Comparison of ENCODE assay signal across 19 cellular contexts in genomic region chr12:106132175-106133135, GRCh38. TPM values are rescaled to one million over a fixed set of nuclear protein-coding genes. Genes with fewer than 3 reads are reported as not detected.
A peak's percentile ranks its signal among the peaks of the same experiment; 100 is the strongest.
DNase-seq lines count a peak whose midpoint lies in the region; ATAC-seq and TF ChIP-seq lines count a peak whose summit lies in the region.
"Had no signal": no experiment of that assay in that cellular context is flagged by ENCODE, and none has a peak within 500 bp of the region (broad histone marks: within the 10 kb centered on the region; RNA-seq: fewer than 3 reads in every experiment).

No MANE protein-coding gene starts in this region.

- intact Hi-C loops in lower lobe of right lung (cut with DNase I) = no loop called here
- intact Hi-C loops in tibial artery (cut with DNase I; ENCODE audit: low total_unique reads) = loop anchor here (10.0 kb wide), 2 partner anchors 108 to 318 kb away; no protein-coding TSS in a partner anchor
- intact Hi-C loops in body of pancreas (cut with DNase I) = loop anchor here (10.0 kb wide), 1 partner anchor 708 kb away; no protein-coding TSS in a partner anchor

- no peaks in the 10 kb centered on the region for H3K27me3 ChIP-seq in SK-N-SH (ENCODE audit: insufficient read depth)
- no peaks in the 10 kb centered on the region for H3K27me3 ChIP-seq in brain microvascular endothelial cell (replicated peaks)
- peaks cover 22% of the 10 kb centered on the region for H3K27me3 ChIP-seq in lower lobe of right lung (ENCODE audit: low read depth)
- no peaks in the 10 kb centered on the region for H3K27me3 ChIP-seq in tibial artery
- no peaks in the 10 kb centered on the region for H3K27me3 ChIP-seq in body of pancreas

- H3K4me2 ChIP-seq in SK-N-SH = peak overlapping the region; percentile 65

- H4K20me1 ChIP-seq in SK-N-SH (ENCODE audit: insufficient read depth) = peaks cover 64% of the 10 kb centered on the region

- no peaks in the 10 kb centered on the region for H3K9me3 ChIP-seq in SK-N-SH
- H3K9me3 ChIP-seq in lower lobe of right lung = no peaks in the 10 kb centered on the region
- H3K9me3 ChIP-seq in tibial artery = no peaks in the 10 kb centered on the region
- no peaks in the 10 kb centered on the region for H3K9me3 ChIP-seq in body of pancreas
- H3K9me3 ChIP-seq: stomach had no signal

- no peak for TF ChIP-seq POLR2A in body of pancreas (IDR thresholded peaks at IDR 0.05)

- H3K4me1 ChIP-seq in SK-N-SH (ENCODE audit: control insufficient read depth in 1 of 2, insufficient read depth in 2 of 2, low read depth in 1 of 2, low read length in 1 of 2) (peaks cover 19 to 22% of the 10 kb centered on the region in 2 experiments), lower lobe of right lung (peaks cover 54% of the 10 kb centered on the region), tibial artery (peaks cover 0 to 91% (median 65%) of the 10 kb centered on the region in 4 donors), body of pancreas (peaks cover 37% of the 10 kb centered on the region)

- H3K9me2 ChIP-seq in SK-N-SH = no peaks in the 10 kb centered on the region

- H3K36me3 ChIP-seq in SK-N-SH (replicated peaks in 1 of 2; ENCODE audit: control insufficient read depth in 1 of 2, insufficient read depth in 2 of 2, low read length in 1 of 2) = peaks cover 0 to 2% of the 10 kb centered on the region in 2 experiments
- H3K36me3 ChIP-seq in brain microvascular endothelial cell (replicated peaks) = no peaks in the 10 kb centered on the region
- no peaks in the 10 kb centered on the region for H3K36me3 ChIP-seq in lower lobe of right lung
- no peaks in the 10 kb centered on the region for H3K36me3 ChIP-seq in tibial artery
- H3K36me3 ChIP-seq in body of pancreas (replicated peaks in 1 of 2; ENCODE audit: insufficient read depth in 1 of 2, low read depth in 2 of 2) = no peaks in the 10 kb centered on the region
- H3K36me3 ChIP-seq: stomach had no signal

- H3K27ac ChIP-seq in SK-N-SH (ENCODE audit: low read depth in 2 of 2, low read length in 1 of 2) (peak overlapping the region; percentile 24 to 47; a peak in 3 of 4 replicates), brain microvascular endothelial cell (peak overlapping the region; percentile 5), lower lobe of right lung (peak overlapping the region; percentile 13), tibial artery (peak overlapping the region; percentile 98 to 99), body of pancreas (peak overlapping the region in 1 of 4 donors; percentile 14)
- H3K27ac ChIP-seq: 22Rv1, VCaP had no signal

- POLR2A ChIA-PET in SK-N-SH (lab: Yijun Ruan, JAX) = no interaction called here

- H3K79me2 ChIP-seq in SK-N-SH (ENCODE audit: insufficient read depth) = peaks cover 100% of the 10 kb centered on the region

- CTCF ChIA-PET in SK-N-SH (lab: Yijun Ruan, JAX) = interaction anchor here (0.9 to 6.0 kb wide), 3 partner anchors 426 to 712 kb away, joined by 3 to 72 read pairs (median 8); no protein-coding TSS in a partner anchor

- no peak for DNase-seq in SK-N-SH
- no peak for DNase-seq in brain microvascular endothelial cell
- no peak for DNase-seq in lower lobe of right lung
- no peak for DNase-seq in tibial artery
- no peak for DNase-seq in SKM-1 treated with dmso at 0.1 percent for 144 hours (lab: John Stamatoyannopoulos, UW; ENCODE audit: unreplicated experiment)
- DNase-seq in H4 (ENCODE audit: low spot score) = no peak
- DNase-seq in body of pancreas = no peak
- DNase-seq: activated CD8-positive, alpha-beta T cell treated with anti-CD3 and anti-CD28 coated beads, Interleukin-2, amount 10 ng/mL, durations not matched to agents 7 days and 5 days; amygdala; CD4-positive, CD25-positive, alpha-beta regulatory T cell; Kasumi-1; NCI-H1930; NCI-H524; stomach; T-cell had no signal

- no peak overlapping the region for H3K4me3 ChIP-seq in SK-N-SH (ENCODE audit: low read depth in 2 of 2, low read length in 1 of 2)
- H3K4me3 ChIP-seq in brain microvascular endothelial cell (ENCODE audit: low read depth, low read length) = no peak overlapping the region
- no peak overlapping the region for H3K4me3 ChIP-seq in lower lobe of right lung
- no peak overlapping the region for H3K4me3 ChIP-seq in tibial artery
- no peak overlapping the region for H3K4me3 ChIP-seq in body of pancreas
- H3K4me3 ChIP-seq: stomach had no signal

- peaks cover 7% of the 10 kb centered on the region for H3F3A ChIP-seq in SK-N-SH (replicated peaks; ENCODE audit: insufficient read depth)

- H2AFZ ChIP-seq in SK-N-SH (ENCODE audit: low read depth) = no peak overlapping the region

- ATAC-seq in SK-N-SH treated with all-trans-retinoic acid at 6 μM for 48 hours (no peak), lower lobe of right lung (no peak), body of pancreas (no peak)
- ATAC-seq: activated CD8-positive, alpha-beta T cell treated with anti-CD3 and anti-CD28 coated beads, Interleukin-2, amount 10 ng/mL, durations not matched to agents 7 days and 5 days; activated T-helper 17 cell treated with anti-CD3 and anti-CD28 coated beads, Interleukin-2, amount 50 U/mL, for 72 hours; T-cell had no signal

- H3K9ac ChIP-seq in SK-N-SH = no peak overlapping the region

- no peak for TF ChIP-seq CTCF in SK-N-SH (IDR thresholded peaks at IDR 0.05)
- TF ChIP-seq CTCF in brain microvascular endothelial cell (IDR thresholded peaks at IDR 0.05; ENCODE audit: low read depth, low read length, missing control alignments) = no peak
- no peak for TF ChIP-seq CTCF in lower lobe of right lung (IDR thresholded peaks at IDR 0.05)
- no peak for TF ChIP-seq CTCF in tibial artery (IDR thresholded peaks at IDR 0.05)
- TF ChIP-seq CTCF in body of pancreas (IDR thresholded peaks at IDR 0.05) = no peak

- WGBS in SK-N-SH (ENCODE audit: low lambda C conversion rate) = 70% methylated on average over 7 of the region's 7 CpGs
- WGBS in body of pancreas, 2 donors = 71 to 72% methylated on average over 7 of the region's 7 CpGs

- TF ChIP-seq RAD21 in SK-N-SH (IDR thresholded peaks at IDR 0.05; ENCODE audit: low read length) = no peak

- no peak for TF ChIP-seq EP300 in SK-N-SH (IDR thresholded peaks at IDR 0.05; ENCODE audit: borderline replicate concordance in 1 of 2, low read depth in 1 of 2, low read length in 1 of 2)

- in situ Hi-C loops in brain microvascular endothelial cell (cut with HindIII; ENCODE audit: low pct_ligation_motif_present, low sequenced_read_pairs) = no loop called here

TF ChIP-seq in SK-N-SH, 30 proteins besides CTCF, POLR2A, EP300 and RAD21 (continues in another document):
- TF ChIP-seq POLR2AphosphoS5 (IDR thresholded peaks at IDR 0.05; ENCODE audit: low read depth, low read length) (no peak), EZH2phosphoT487 (IDR thresholded peaks at IDR 0.05; ENCODE audit: borderline replicate concordance, low read depth) (no peak), MEF2A (IDR thresholded peaks at IDR 0.05; ENCODE audit: borderline replicate concordance, low read depth) (no peak), ELF1 (IDR thresholded peaks at IDR 0.05) (no peak), GATA2 (CRISPR knock-in tag; IDR thresholded peaks at IDR 0.05) (no peak), FOSL2 (IDR thresholded peaks at IDR 0.05; ENCODE audit: borderline replicate concordance, low read depth) (no peak), SIN3A (IDR thresholded peaks at IDR 0.05; ENCODE audit: borderline replicate concordance, low read depth, low read length) (no peak), TCF12 (IDR thresholded peaks at IDR 0.05) (no peak), USF2 (IDR thresholded peaks at IDR 0.05; ENCODE audit: borderline replicate concordance, low read depth, low read length) (no peak), TAF1 (IDR thresholded peaks at IDR 0.05; ENCODE audit: borderline replicate concordance, low read depth, low read length) (no peak)

TF ChIP-seq in SK-N-SH treated with all-trans-retinoic acid at 6 μM for 48 hours, 23 proteins besides CTCF, POLR2A, EP300 and RAD21:
- TF ChIP-seq ZNF565 (CRISPR knock-in tag; conservative IDR thresholded peaks at IDR 0.05; ENCODE audit: low read depth) = no peak
- no peak for TF ChIP-seq ZNF8 (CRISPR knock-in tag; IDR thresholded peaks at IDR 0.05)
- no peak for TF ChIP-seq TOX (CRISPR knock-in tag; IDR thresholded peaks at IDR 0.05; ENCODE audit: borderline replicate concordance)
- TF ChIP-seq TSHZ2 (CRISPR knock-in tag; IDR thresholded peaks at IDR 0.05) = no peak
- TF ChIP-seq ZC3H10 (CRISPR knock-in tag; IDR thresholded peaks at IDR 0.05) = no peak

RNA-seq across cellular contexts. Expression of gene NUAK1, which starts 6.3 kb away (rescaled TPM):
- polyA plus RNA-seq in SK-N-SH (2012; rRNA removed) = 8.1 and 11.3 TPM in 2 replicates
- polyA plus RNA-seq in SK-N-SH (2012; cell fraction: cytosol; rRNA removed) = 9.5 and 10.7 TPM in 2 replicates
- 12.0 and 18.7 TPM in 2 replicates for polyA plus RNA-seq in SK-N-SH (2012; cell fraction: nucleus; rRNA removed)
- total RNA-seq in lower lobe of right lung (17.5 TPM), body of pancreas (1 to 10 TPM; 5.3 to 9.1 TPM)
- 7.6 and 9.4 TPM in 2 replicates for total RNA-seq in H4 (2014; rRNA removed; shearing (Covaris generic))
- total RNA-seq: activated CD8-positive, alpha-beta T cell treated with anti-CD3 and anti-CD28 coated beads, Interleukin-2, amount 10 ng/mL, durations not matched to agents 7 days and 5 days; activated T-helper 17 cell treated with anti-CD3 and anti-CD28 coated beads, Interleukin-2, amount 50 U/mL, for 72 hours; CD4-positive, CD25-positive, alpha-beta regulatory T cell had no signal
- polyA plus RNA-seq: CD4-positive, CD25-positive, alpha-beta regulatory T cell had no signal
